ENCODE assay signal across 1 cellular context in the genomic region with DNA sequence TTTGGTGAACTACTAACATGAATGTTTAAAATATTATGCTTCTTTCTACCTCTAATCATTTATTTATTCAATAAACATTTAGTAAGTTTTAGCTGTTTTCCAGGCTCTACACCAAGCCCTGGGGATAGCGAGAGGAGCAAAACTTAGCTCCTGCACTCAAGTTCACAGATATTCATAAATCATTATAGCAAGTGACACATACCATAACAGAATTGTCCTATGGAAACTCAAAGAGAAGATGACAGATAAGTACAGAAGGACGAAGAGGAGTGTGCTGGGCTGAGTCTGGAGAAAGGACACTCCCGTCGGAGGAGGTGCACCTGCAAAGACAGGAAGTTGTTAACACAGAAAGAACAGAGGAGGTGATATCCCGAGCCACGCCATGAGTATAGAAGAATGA.
A peak's percentile ranks its signal among the peaks of the same experiment; 100 is the strongest.
TF ChIP-seq lines count a peak whose summit lies in the region.

No MANE protein-coding gene starts in this region.

TF ChIP-seq in K562, 482 proteins besides CTCF, POLR2A, EP300 and RAD21 (continued from another document):
- TF ChIP-seq, protein P1, sequence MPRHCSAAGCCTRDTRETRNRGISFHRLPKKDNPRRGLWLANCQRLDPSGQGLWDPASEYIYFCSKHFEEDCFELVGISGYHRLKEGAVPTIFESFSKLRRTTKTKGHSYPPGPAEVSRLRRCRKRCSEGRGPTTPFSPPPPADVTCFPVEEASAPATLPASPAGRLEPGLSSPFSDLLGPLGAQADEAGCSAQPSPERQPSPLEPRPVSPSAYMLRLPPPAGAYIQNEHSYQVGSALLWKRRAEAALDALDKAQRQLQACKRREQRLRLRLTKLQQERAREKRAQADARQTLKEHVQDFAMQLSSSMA (CRISPR knock-in tag; IDR thresholded peaks at IDR 0.05): no peak
- TF ChIP-seq, protein P2, sequence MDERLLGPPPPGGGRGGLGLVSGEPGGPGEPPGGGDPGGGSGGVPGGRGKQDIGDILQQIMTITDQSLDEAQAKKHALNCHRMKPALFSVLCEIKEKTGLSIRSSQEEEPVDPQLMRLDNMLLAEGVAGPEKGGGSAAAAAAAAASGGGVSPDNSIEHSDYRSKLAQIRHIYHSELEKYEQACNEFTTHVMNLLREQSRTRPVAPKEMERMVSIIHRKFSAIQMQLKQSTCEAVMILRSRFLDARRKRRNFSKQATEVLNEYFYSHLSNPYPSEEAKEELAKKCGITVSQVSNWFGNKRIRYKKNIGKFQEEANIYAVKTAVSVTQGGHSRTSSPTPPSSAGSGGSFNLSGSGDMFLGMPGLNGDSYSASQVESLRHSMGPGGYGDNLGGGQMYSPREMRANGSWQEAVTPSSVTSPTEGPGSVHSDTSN (CRISPR knock-in tag; IDR thresholded peaks at IDR 0.05; ENCODE audit: low read depth): no peak
- TF ChIP-seq, protein P2 (tag; conservative IDR thresholded peaks at IDR 0.05; ENCODE audit: low read depth): peak; percentile 23; the same call in 1 of the 2 replicates
- no peak for TF ChIP-seq RBM25 (IDR thresholded peaks at IDR 0.05; ENCODE audit: low read depth, low read length, severe bottlenecking)
